11 cellular contexts compared by ENCODE assay signal in genomic region chr7:106068986-106069385, GRCh38. TPM values are rescaled to one million over a fixed set of nuclear protein-coding genes. Genes with fewer than 3 reads are reported as not detected.
A peak's percentile ranks its signal among the peaks of the same experiment; 100 is the strongest.
DNase-seq lines count a peak whose midpoint lies in the region; ATAC-seq and TF ChIP-seq lines count a peak whose summit lies in the region.
"Had no signal": no experiment of that assay in that cellular context is flagged by ENCODE, and none has a peak within 500 bp of the region (broad histone marks: within the 10 kb centered on the region; RNA-seq: fewer than 3 reads in every experiment).

No MANE protein-coding gene starts in this region.

- H3K4me1 ChIP-seq in CD8-positive, alpha-beta T cell (ENCODE audit: insufficient read depth, low read length), result peaks cover 37% of the 10 kb centered on the region
- H3K4me1 ChIP-seq in psoas muscle, result peaks cover 20% of the 10 kb centered on the region

- DNase-seq in CD8-positive, alpha-beta T cell, result peak in 1 of 7 experiments; percentile 31
- peak; percentile 86 for DNase-seq in NCI-H226
- peak; percentile 79 for DNase-seq in epithelial cell of esophagus (ENCODE audit: low read depth)
- no peak for DNase-seq in psoas muscle
- DNase-seq in erythroblast (lab: John Stamatoyannopoulos, UW), result no peak
- no peak for DNase-seq in stimulated activated CD4-positive, alpha-beta T cell treated with anti-CD3 and anti-CD28 coated beads, Interleukin-12 subunit alpha, Interleukin-12 subunit beta, amount 100 ng/mL, for 4 hours
- DNase-seq: activated naive CD4-positive, alpha-beta T cell treated with anti-CD3 and anti-CD28 coated beads, Interleukin-2, amount 50 U/mL, for 16 hours; NCI-H146; Peyer's patch had no signal

- WGBS in psoas muscle, 3 donors, result 41 to 63% (median 43%) methylated on average over 3 of the region's 3 CpGs

- no peaks in the 10 kb centered on the region for H3K36me3 ChIP-seq in CD8-positive, alpha-beta T cell (ENCODE audit: insufficient read depth, low read length)
- H3K36me3 ChIP-seq in psoas muscle (ENCODE audit: insufficient read depth in 1 of 2, low read depth in 1 of 2), result no peaks in the 10 kb centered on the region
- H3K36me3 ChIP-seq: Peyer's patch had no signal

- no peak overlapping the region for H3K27ac ChIP-seq in CD8-positive, alpha-beta T cell (ENCODE audit: low read depth, low read length)
- peak overlapping the region; percentile 56 for H3K27ac ChIP-seq in psoas muscle

- CTCF ChIA-PET in CD8-positive, alpha-beta T cell (lab: Charles Lee), result interaction anchor here (1.0 to 5.8 kb wide), 3 partner anchors 9 to 86 kb away, joined by 4 to 51 read pairs (median 5); no protein-coding TSS in a partner anchor

- no peaks in the 10 kb centered on the region for H3K9me3 Mint-ChIP-seq in CD8-positive, alpha-beta T cell

- H3K9me3 ChIP-seq in CD8-positive, alpha-beta T cell (ENCODE audit: low read length), result no peaks in the 10 kb centered on the region
- no peaks in the 10 kb centered on the region for H3K9me3 ChIP-seq in psoas muscle
- H3K9me3 ChIP-seq: Peyer's patch had no signal

- intact Hi-C loops in CD8-positive, alpha-beta T cell (cut with DNase I, micrococcal nuclease), result no loop called here
- intact Hi-C loops in psoas muscle (cut with DNase I), result loop anchor here (5.0 to 10.0 kb wide), 2 partner anchors 43 to 216 kb away; partner anchors contain the start of genes SYPL1 (in 2 of the 2) and NAMPT (in 1 of the 2)

- no peaks in the 10 kb centered on the region for H3K36me3 Mint-ChIP-seq in CD8-positive, alpha-beta T cell

- POLR2A ChIA-PET in CD8-positive, alpha-beta T cell (lab: Charles Lee), result no interaction called here

- ATAC-seq in CD8-positive, alpha-beta T cell, result no peak
- ATAC-seq in psoas muscle (peak in 2 of 4 donors; percentile 30 to 48), HG02884 (IDR thresholded peaks at IDR 0.05; ENCODE audit: unreplicated experiment) (no peak), HG03457 (IDR thresholded peaks at IDR 0.05; ENCODE audit: unreplicated experiment) (no peak)

- H3K4me1 Mint-ChIP-seq in CD8-positive, alpha-beta T cell (ENCODE audit: low read depth), result peaks cover 53% of the 10 kb centered on the region

- H3K27me3 ChIP-seq in CD8-positive, alpha-beta T cell (ENCODE audit: insufficient read depth, low read length), result no peaks in the 10 kb centered on the region
- H3K27me3 ChIP-seq in psoas muscle (ENCODE audit: insufficient read depth in 3 of 3, low read length in 2 of 3), result no peaks in the 10 kb centered on the region
- H3K27me3 ChIP-seq: Peyer's patch had no signal

- TF ChIP-seq CTCF in CD8-positive, alpha-beta T cell (IDR thresholded peaks at IDR 0.05), result no peak
- TF ChIP-seq CTCF in epithelial cell of esophagus (IDR thresholded peaks at IDR 0.05; ENCODE audit: insufficient read depth, low read depth, low read length, missing control alignments) (no peak), psoas muscle (IDR thresholded peaks at IDR 0.05) (no peak)

- H3K27ac Mint-ChIP-seq in CD8-positive, alpha-beta T cell, result peak overlapping the region; percentile 37

- H3K4me3 ChIP-seq in CD8-positive, alpha-beta T cell (ENCODE audit: low read depth, low read length), result no peak overlapping the region
- H3K4me3 ChIP-seq in epithelial cell of esophagus (ENCODE audit: low read length), result no peak overlapping the region
- H3K4me3 ChIP-seq in psoas muscle, result no peak overlapping the region
- H3K4me3 ChIP-seq: Peyer's patch had no signal

- H3K4me3 Mint-ChIP-seq in CD8-positive, alpha-beta T cell, result no peak overlapping the region

- TF ChIP-seq POLR2A in erythroblast (IDR thresholded peaks at IDR 0.05; ENCODE audit: low read length), result no peak

- no peaks in the 10 kb centered on the region for H3K27me3 Mint-ChIP-seq in CD8-positive, alpha-beta T cell (ENCODE audit: low read depth)

RNA-seq across cellular contexts. Expression of gene SYPL1, which starts 43.1 kb away (rescaled TPM):
- 10 to 100 TPM; 50.0 to 51.2 TPM for total RNA-seq in CD8-positive, alpha-beta T cell
- total RNA-seq in psoas muscle, result 100 to 1,000 TPM in 1 of 4 donors, 10 to 100 TPM in 3; 68.3 to 113 (median 80.2) TPM
- polyA plus RNA-seq in psoas muscle, result 100 to 1,000 TPM in 1 of 3 donors, 10 to 100 TPM in 2; 66.3 to 110 (median 72.1) TPM

Comparison
In these comparisons a context has a peak if more than half of its experiments do, and no peak if none do; other contexts are left out.
1. DNase-seq: peak in NCI-H226 (single experiment) and epithelial cell of esophagus (single experiment); none in psoas muscle (0 of 2), erythroblast (0 of 2) and stimulated activated CD4-positive, alpha-beta T cell treated with anti-CD3 and anti-CD28 coated beads, Interleukin-12 subunit alpha, Interleukin-12 subunit beta, amount 100 ng/mL, for 4 hours (single experiment).
2. intact Hi-C loops: an anchor here in psoas muscle (5.0 to 10.0 kb wide); none called in CD8-positive, alpha-beta T cell.